In genomic region chr1:151457911-151458882, GRCh38 we compare ENCODE assay signal across 8 cellular contexts. TPM values are rescaled to one million over a fixed set of nuclear protein-coding genes. Genes with fewer than 3 reads are reported as not detected.
DNase-seq lines count a peak whose midpoint lies in the region; ATAC-seq and TF ChIP-seq lines count a peak whose summit lies in the region.

No MANE protein-coding gene starts in this region.

- H3K4me1 Mint-ChIP-seq in CD4-positive, CD25-positive, alpha-beta regulatory T cell, result peaks cover 25 to 44% (median 34%) of the 10 kb centered on the region in 4 donors
- peaks cover 23% of the 10 kb centered on the region for H3K4me1 Mint-ChIP-seq in neural progenitor cell

- peak overlapping the region; percentile 98 for H3K4me3 ChIP-seq in CD4-positive, CD25-positive, alpha-beta regulatory T cell (ENCODE audit: low read depth, low read length)
- peak overlapping the region; percentile 60 for H3K4me3 ChIP-seq in MG63
- peak overlapping the region; percentile 75 for H3K4me3 ChIP-seq in SJCRH30
- peak overlapping the region; percentile 83 for H3K4me3 ChIP-seq in neural progenitor cell

- peaks cover 51% of the 10 kb centered on the region for H4K20me1 ChIP-seq in neural progenitor cell (ENCODE audit: low read depth)

- H3K4me3 Mint-ChIP-seq in CD4-positive, CD25-positive, alpha-beta regulatory T cell, result peak overlapping the region; percentile 89 to 98 (median 93)
- H3K4me3 Mint-ChIP-seq in neural progenitor cell, result peak overlapping the region; percentile 87

- DNase-seq in CD4-positive, CD25-positive, alpha-beta regulatory T cell, result peak; percentile 57 to 76 (median 67)
- DNase-seq in MG63 (peak; percentile 90), SJCRH30 (peak; percentile 64 to 71), foreskin melanocyte (peak; percentile 80), neural progenitor cell (ENCODE audit: low spot score) (peak; percentile 80)
- DNase-seq in activated naive CD4-positive, alpha-beta T cell treated with Interleukin-2 at 50 U/mL for 16 hours, result peak; percentile 69

- no peak for TF ChIP-seq CTCF in neural progenitor cell (IDR thresholded peaks at IDR 0.05)

- peaks cover 27% of the 10 kb centered on the region for H3K27me3 Mint-ChIP-seq in CD4-positive, CD25-positive, alpha-beta regulatory T cell
- H3K27me3 Mint-ChIP-seq in neural progenitor cell (ENCODE audit: insufficient read depth, low read depth), result no peaks in the 10 kb centered on the region

- H3F3A ChIP-seq in neural progenitor cell (ENCODE audit: low read depth), result peaks cover 25% of the 10 kb centered on the region

- H3K9me3 ChIP-seq in CD4-positive, CD25-positive, alpha-beta regulatory T cell (ENCODE audit: control insufficient read depth in 2 of 2, low read length in 2 of 2), result no peaks in the 10 kb centered on the region
- no peaks in the 10 kb centered on the region for H3K9me3 ChIP-seq in MG63
- no peaks in the 10 kb centered on the region for H3K9me3 ChIP-seq in SJCRH30 (replicated peaks)
- no peaks in the 10 kb centered on the region for H3K9me3 ChIP-seq in neural progenitor cell (ENCODE audit: low read depth)

- peak overlapping the region; percentile 94 for H3K4me2 ChIP-seq in neural progenitor cell

- peaks cover 8% of the 10 kb centered on the region for H3K27me3 ChIP-seq in CD4-positive, CD25-positive, alpha-beta regulatory T cell (ENCODE audit: control insufficient read depth, insufficient read depth, low read length)
- H3K27me3 ChIP-seq in MG63 (peaks cover 4% of the 10 kb centered on the region; the same call in 1 of the 2 replicates), SJCRH30 (no peaks in the 10 kb centered on the region), neural progenitor cell (no peaks in the 10 kb centered on the region)

- peak overlapping the region; percentile 85 for H3K27ac ChIP-seq in CD4-positive, CD25-positive, alpha-beta regulatory T cell (ENCODE audit: insufficient read depth, low read length, poor library complexity, severe bottlenecking)
- H3K27ac ChIP-seq in SJCRH30 (peak overlapping the region; percentile 76), neural progenitor cell (peak overlapping the region; percentile 84), temporal lobe (ENCODE audit: low read depth, low read length) (peak overlapping the region; percentile 71)

- peak; percentile 63 to 67 for ATAC-seq in CD4-positive, CD25-positive, alpha-beta regulatory T cell (ENCODE audit: low read depth in 2 of 2)
- ATAC-seq in GM21576 (IDR thresholded peaks at IDR 0.05; ENCODE audit: unreplicated experiment), result peak; percentile 36

- peak overlapping the region; percentile 50 for H2AFZ ChIP-seq in neural progenitor cell (replicated peaks)

- no peaks in the 10 kb centered on the region for H3K36me3 ChIP-seq in CD4-positive, CD25-positive, alpha-beta regulatory T cell (ENCODE audit: control insufficient read depth, insufficient read depth, low read length)
- H3K36me3 ChIP-seq in MG63 (peaks cover 7% of the 10 kb centered on the region; the same call in 1 of the 2 replicates), SJCRH30 (no peaks in the 10 kb centered on the region; the same call in 1 of the 2 replicates), neural progenitor cell (peaks cover 7% of the 10 kb centered on the region)

- peak overlapping the region; percentile 89 to 99 (median 96) for H3K27ac Mint-ChIP-seq in CD4-positive, CD25-positive, alpha-beta regulatory T cell
- H3K27ac Mint-ChIP-seq in neural progenitor cell, result peak overlapping the region; percentile 45

- H3K36me3 Mint-ChIP-seq in CD4-positive, CD25-positive, alpha-beta regulatory T cell, result no peaks in the 10 kb centered on the region
- peaks cover 8% of the 10 kb centered on the region for H3K36me3 Mint-ChIP-seq in neural progenitor cell

- H3K9ac ChIP-seq in neural progenitor cell, result peak overlapping the region; percentile 82

- H3K79me2 ChIP-seq in neural progenitor cell (ENCODE audit: low read depth), result peaks cover 65% of the 10 kb centered on the region

- peaks cover 0 to 4% (median 0%) of the 10 kb centered on the region in 7 donors for H3K9me3 Mint-ChIP-seq in CD4-positive, CD25-positive, alpha-beta regulatory T cell
- H3K9me3 Mint-ChIP-seq in neural progenitor cell, result peaks cover 2% of the 10 kb centered on the region

- peaks cover 32% of the 10 kb centered on the region for H3K4me1 ChIP-seq in CD4-positive, CD25-positive, alpha-beta regulatory T cell (ENCODE audit: control insufficient read depth, insufficient read depth, low read length, poor library complexity, severe bottlenecking)
- peaks cover 3% of the 10 kb centered on the region; the same call in 1 of the 2 replicates for H3K4me1 ChIP-seq in SJCRH30
- H3K4me1 ChIP-seq in neural progenitor cell, result no peaks in the 10 kb centered on the region

RNA-seq across cellular contexts. Expression of gene POGZ, which starts 1.1 kb away (rescaled TPM):
- 141 TPM for total RNA-seq in CD4-positive, CD25-positive, alpha-beta regulatory T cell
- polyA plus RNA-seq in CD4-positive, CD25-positive, alpha-beta regulatory T cell, result 10 to 100 TPM in 1 of 4 donors, 1 to 10 TPM in 3; 5.2 to 10.0 (median 5.9) TPM
- 4.2 and 5.7 TPM in 2 replicates for total RNA-seq in MG63 (2014; rRNA removed; shearing (Covaris generic); ENCODE audit: low replicate concordance)
- 32.1 and 39.5 TPM in 2 replicates for total RNA-seq in SJCRH30 (2014; rRNA removed; shearing (Covaris generic))
- total RNA-seq in neural progenitor cell (ENCODE audit: low replicate concordance) (61.5 and 71.6 TPM in 2 replicates), temporal lobe (50.4 TPM)

RNA-seq across cellular contexts. Expression of gene CGN, which starts 53.0 kb away (rescaled TPM):
- total RNA-seq in CD4-positive, CD25-positive, alpha-beta regulatory T cell, result 0.37 TPM
- polyA plus RNA-seq in CD4-positive, CD25-positive, alpha-beta regulatory T cell, result 1 to 10 TPM in 1 of 4 donors, under 1 TPM in 1, not detected in 2; 0.37 to 1.2 TPM
- total RNA-seq in MG63 (2014; rRNA removed; shearing (Covaris generic); ENCODE audit: low replicate concordance), result 0.05 TPM in 1 of 2 replicates, not detected in the other
- total RNA-seq in SJCRH30 (2014; rRNA removed; shearing (Covaris generic)), result 1.2 TPM in 2 replicates
- total RNA-seq in neural progenitor cell (ENCODE audit: low replicate concordance) (5.4 and 12.4 TPM in 2 replicates), temporal lobe (1.7 TPM)

RNA-seq across cellular contexts. Expression of gene PSMB4, which starts 58.8 kb away (rescaled TPM):
- total RNA-seq in CD4-positive, CD25-positive, alpha-beta regulatory T cell, result 344 TPM
- 10 to 100 TPM; 79.4 to 99.1 (median 91.0) TPM for polyA plus RNA-seq in CD4-positive, CD25-positive, alpha-beta regulatory T cell
- 609 and 703 TPM in 2 replicates for total RNA-seq in MG63 (2014; rRNA removed; shearing (Covaris generic); ENCODE audit: low replicate concordance)
- 355 and 363 TPM in 2 replicates for total RNA-seq in SJCRH30 (2014; rRNA removed; shearing (Covaris generic))
- total RNA-seq in neural progenitor cell (ENCODE audit: low replicate concordance) (267 and 321 TPM in 2 replicates), temporal lobe (168 TPM)

Comparison
In these comparisons a context has a peak if more than half of its experiments do, and no peak if none do; other contexts are left out.
1. Peak in every context shown above with its lines: DNase-seq, ATAC-seq, H3K4me3 ChIP-seq and H3K27ac ChIP-seq.